35 cellular contexts compared by ENCODE assay signal in genomic region chr9:121489344-121489743, GRCh38. TPM values are rescaled to one million over a fixed set of nuclear protein-coding genes. Genes with fewer than 3 reads are reported as not detected.
"Had no signal": no experiment of that assay in that cellular context is flagged by ENCODE, and none has a peak within 500 bp of the region (broad histone marks: within the 10 kb centered on the region; RNA-seq: fewer than 3 reads in every experiment).

No MANE protein-coding gene starts in this region.

- DNase-seq: activated B cell treated with CpG ODN at 0.5 μM for 24 hours; activated CD4-positive, alpha-beta memory T cell treated with anti-CD3 and anti-CD28 coated beads for 36 hours; activated CD4-positive, alpha-beta T cell treated with anti-CD3 and anti-CD28 coated beads for 48 hours; activated CD4-positive, CD25-positive, alpha-beta regulatory T cell treated with anti-CD3 and anti-CD28 coated beads, Interleukin-2, amount 50 U/mL, for 72 hours; activated effector memory CD4-positive, alpha-beta T cell treated with Interleukin-2 at 50 U/mL for 16 hours; activated naive CD4-positive, alpha-beta T cell treated with anti-CD3 and anti-CD28 coated beads, Interleukin-2, amount 10 ng/mL, durations not matched to agents 7 days and 5 days; activated T-cell treated with anti-CD3 and anti-CD28 coated beads, Interleukin-2, amount 50 U/mL, for 24 hours; amygdala; MM.1S; MV-4-11; NCI-H1092; NCI-H1436 treated with DMSO at 0.1 percent for 48 hours; NCI-H1694 treated with DMSO at 0.1 percent for 48 hours; NCI-H2029; NCI-H345; NCI-H524 treated with DMSO at 0.1 percent for 48 hours; NCI-H748 treated with DMSO at 0.1 percent for 48 hours; NK-92 treated with Interleukin-12 subunit alpha and Interleukin-12 subunit beta, amount 100 ng/mL, for 24 hours; PC-3; Peyer's patch; RPMI8226; SHP77 treated with DMSO at 0.1 percent for 48 hours; SK-N-SH had no signal

- ATAC-seq: PC-3 had no signal

- H3K36me3 ChIP-seq: ascending aorta, cardiac muscle cell, Peyer's patch, SJSA1 had no signal

- H3K4me3 Mint-ChIP-seq: activated B cell treated with CpG ODN at 0.5 μM for 24 hours; activated CD4-positive, alpha-beta memory T cell treated with anti-CD3 and anti-CD28 coated beads for 36 hours; activated naive CD4-positive, alpha-beta T cell treated with anti-CD3 and anti-CD28 coated beads, Interleukin-2, amount 10 ng/mL, durations not matched to agents 7 days and 5 days; activated naive CD8-positive, alpha-beta T cell; activated T-cell treated with anti-CD3 and anti-CD28 coated beads, Interleukin-2, amount 50 U/mL, for 24 hours; activated T-helper 1 cell treated with anti-CD3 and anti-CD28 coated beads, Interleukin-12 subunit alpha, Interleukin-12 subunit beta, Interleukin-2, Interleukin-4 antibody, amounts not matched to agents 30 ng/mL and 10 ng/mL and 1 ng/mL, durations not matched to agents 14 hours and 24 hours and 36 hours; central memory CD8-positive, alpha-beta T cell; T-helper 1 cell treated with Interleukin-12 subunit alpha and Interleukin-12 subunit beta and Interleukin-4 antibody, amounts not matched to agents 30 μg/mL and 1 μg/mL, for 36 hours; T-helper 2 cell treated with Interferon-gamma antibody and Interleukin-4, amounts not matched to agents 5 μg/mL and 100 μg/mL, for 36 hours had no signal

- H3K27ac ChIP-seq: cardiac muscle cell, KMS-11, Peyer's patch, SJSA1 had no signal

- H3K36me3 Mint-ChIP-seq: activated CD4-positive, alpha-beta memory T cell treated with anti-CD3 and anti-CD28 coated beads for 36 hours; activated naive CD4-positive, alpha-beta T cell treated with anti-CD3 and anti-CD28 coated beads, Interleukin-2, amount 10 ng/mL, durations not matched to agents 7 days and 5 days; activated naive CD8-positive, alpha-beta T cell had no signal

- H3K27me3 ChIP-seq: ascending aorta, cardiac muscle cell, Peyer's patch, SJSA1 had no signal

- H3K27ac Mint-ChIP-seq: activated B cell treated with CpG ODN at 0.5 μM for 24 hours; activated CD4-positive, alpha-beta memory T cell treated with anti-CD3 and anti-CD28 coated beads for 36 hours; activated naive CD4-positive, alpha-beta T cell treated with anti-CD3 and anti-CD28 coated beads, Interleukin-2, amount 10 ng/mL, durations not matched to agents 7 days and 5 days; activated naive CD8-positive, alpha-beta T cell; activated T-cell treated with anti-CD3 and anti-CD28 coated beads, Interleukin-2, amount 50 U/mL, for 24 hours; activated T-helper 1 cell treated with anti-CD3 and anti-CD28 coated beads, Interleukin-12 subunit alpha, Interleukin-12 subunit beta, Interleukin-2, Interleukin-4 antibody, amounts not matched to agents 30 ng/mL and 10 ng/mL and 1 ng/mL, durations not matched to agents 14 hours and 24 hours and 36 hours; T-helper 1 cell treated with Interleukin-12 subunit alpha and Interleukin-12 subunit beta and Interleukin-4 antibody, amounts not matched to agents 30 μg/mL and 1 μg/mL, for 36 hours; T-helper 2 cell treated with Interferon-gamma antibody and Interleukin-4, amounts not matched to agents 5 μg/mL and 100 μg/mL, for 36 hours had no signal

- H3K9me3 ChIP-seq: ascending aorta, Peyer's patch, SJSA1, SK-N-SH had no signal

- H3K4me1 ChIP-seq: SJSA1 had no signal

- H3K9me3 Mint-ChIP-seq: activated B cell treated with CpG ODN at 0.5 μM for 24 hours; activated CD4-positive, alpha-beta memory T cell treated with anti-CD3 and anti-CD28 coated beads for 36 hours; activated naive CD4-positive, alpha-beta T cell treated with anti-CD3 and anti-CD28 coated beads, Interleukin-2, amount 10 ng/mL, durations not matched to agents 7 days and 5 days; activated T-cell treated with anti-CD3 and anti-CD28 coated beads, Interleukin-2, amount 50 U/mL, for 24 hours; activated T-helper 1 cell treated with anti-CD3 and anti-CD28 coated beads, Interleukin-12 subunit alpha, Interleukin-12 subunit beta, Interleukin-2, Interleukin-4 antibody, amounts not matched to agents 30 ng/mL and 10 ng/mL and 1 ng/mL, durations not matched to agents 14 hours and 24 hours and 36 hours; central memory CD8-positive, alpha-beta T cell; T-helper 1 cell treated with Interleukin-12 subunit alpha and Interleukin-12 subunit beta and Interleukin-4 antibody, amounts not matched to agents 30 μg/mL and 1 μg/mL, for 36 hours; T-helper 2 cell treated with Interferon-gamma antibody and Interleukin-4, amounts not matched to agents 5 μg/mL and 100 μg/mL, for 36 hours had no signal

- H3K4me2 ChIP-seq: KMS-11, SK-N-SH had no signal

- H3K4me1 Mint-ChIP-seq: activated naive CD4-positive, alpha-beta T cell treated with anti-CD3 and anti-CD28 coated beads, Interleukin-2, amount 10 ng/mL, durations not matched to agents 7 days and 5 days; central memory CD8-positive, alpha-beta T cell had no signal

- H3K4me3 ChIP-seq: ascending aorta, cardiac muscle cell, Peyer's patch, SJSA1 had no signal

- H3K27me3 Mint-ChIP-seq: activated B cell treated with CpG ODN at 0.5 μM for 24 hours; activated CD4-positive, alpha-beta memory T cell treated with anti-CD3 and anti-CD28 coated beads for 36 hours had no signal

- H3K9ac ChIP-seq: KMS-11, SK-N-SH had no signal

RNA-seq across cellular contexts. Expression of gene GGTA1, which starts 10.3 kb away (rescaled TPM):
- total RNA-seq: activated B cell treated with CpG ODN at 0.5 μM for 24 hours; activated CD4-positive, alpha-beta memory T cell treated with anti-CD3 and anti-CD28 coated beads for 36 hours; activated CD8-positive, alpha-beta memory T cell treated with anti-CD3 and anti-CD28 coated beads for 36 hours; cardiac muscle cell; LHCN-M2; NCI-H460; PC-3; SJSA1 had no signal
